In genomic region chr11:121415861-121416260, GRCh38 we compare ENCODE assay signal across 17 cellular contexts. TPM values are rescaled to one million over a fixed set of nuclear protein-coding genes. Genes with fewer than 3 reads are reported as not detected.
A peak's percentile ranks its signal among the peaks of the same experiment; 100 is the strongest.
DNase-seq lines count a peak whose midpoint lies in the region; ATAC-seq and TF ChIP-seq lines count a peak whose summit lies in the region.
"Had no signal": no experiment of that assay in that cellular context is flagged by ENCODE, and none has a peak within 500 bp of the region (broad histone marks: within the 10 kb centered on the region; RNA-seq: fewer than 3 reads in every experiment).

No MANE protein-coding gene starts in this region.

- no peaks in the 10 kb centered on the region for H3K36me3 ChIP-seq in aorta (ENCODE audit: control insufficient read depth in 1 of 2, insufficient read depth in 2 of 2, low read length in 1 of 2)
- H3K36me3 ChIP-seq: BE2C, ovary, spleen had no signal

- H3K4me3 Mint-ChIP-seq in CD14-positive monocyte (peak overlapping the region in 1 of 2 donors; percentile 24), immature natural killer cell (no peak overlapping the region)
- H3K4me3 Mint-ChIP-seq: activated CD8-positive, alpha-beta T cell treated with anti-CD3 and anti-CD28 coated beads, Interleukin-2, amount 10 ng/mL, durations not matched to agents 7 days and 5 days had no signal

- no peaks in the 10 kb centered on the region for H3K9me3 ChIP-seq in aorta (ENCODE audit: control insufficient read depth, low read length)
- H3K9me3 ChIP-seq: BE2C, ovary, spleen had no signal

- H3K27me3 Mint-ChIP-seq in CD14-positive monocyte (ENCODE audit: low read depth in 3 of 3) (peaks cover 0 to 6% (median 0%) of the 10 kb centered on the region in 3 donors), immature natural killer cell (ENCODE audit: low read depth in 3 of 3) (peaks cover 1 to 5% (median 3%) of the 10 kb centered on the region in 3 donors)

- H3K4me1 Mint-ChIP-seq in CD14-positive monocyte, result peaks cover 74% of the 10 kb centered on the region
- peaks cover 26 to 44% of the 10 kb centered on the region in 2 donors for H3K4me1 Mint-ChIP-seq in immature natural killer cell

- no peak for TF ChIP-seq CTCF in CD14-positive monocyte (IDR thresholded peaks at IDR 0.05)

- H3K36me3 Mint-ChIP-seq in CD14-positive monocyte (no peaks in the 10 kb centered on the region), immature natural killer cell (no peaks in the 10 kb centered on the region)

- H3K27me3 ChIP-seq in aorta (ENCODE audit: control insufficient read depth in 1 of 2, insufficient read depth in 2 of 2, low read length in 1 of 2), result no peaks in the 10 kb centered on the region
- H3K27me3 ChIP-seq: BE2C, ovary, spleen had no signal

- no peak overlapping the region for H3K4me3 ChIP-seq in aorta (ENCODE audit: low read length in 2 of 2)
- H3K4me3 ChIP-seq: ovary, spleen had no signal

- DNase-seq in CD14-positive monocyte (ENCODE audit: low spot score) (peak; percentile 60), ELR (ENCODE audit: low read depth) (peak; percentile 11), amniotic epithelial cell (ENCODE audit: low read depth) (peak; percentile 18), immature natural killer cell (no peak), aorta (no peak), MV-4-11 (lab: John Stamatoyannopoulos, UW) (no peak)
- DNase-seq in activated effector memory CD4-positive, alpha-beta T cell treated with Interleukin-2 at 50 U/mL for 16 hours, result no peak
- DNase-seq: activated CD8-positive, alpha-beta T cell treated with anti-CD3 and anti-CD28 coated beads, Interleukin-2, amount 10 ng/mL, durations not matched to agents 7 days and 5 days; activated effector memory CD4-positive, alpha-beta T cell treated with anti-CD3 and anti-CD28 coated beads, Interleukin-2, amount 50 U/mL, for 16 hours; BE2C; mesendoderm; NCI-H1092 treated with DMSO at 0.1 percent for 48 hours; NCI-H524 treated with DMSO at 0.1 percent for 48 hours; spleen had no signal

- H3K9me3 Mint-ChIP-seq in CD14-positive monocyte (no peaks in the 10 kb centered on the region), immature natural killer cell (no peaks in the 10 kb centered on the region)

- peak overlapping the region in 6 of 7 donors; percentile 27 to 81 (median 68) for H3K27ac Mint-ChIP-seq in CD14-positive monocyte
- H3K27ac Mint-ChIP-seq in immature natural killer cell, result peak overlapping the region in 5 of 6 donors; percentile 36 to 88 (median 49)

- no peak for ATAC-seq in aorta (ENCODE audit: low FRiP score)
- ATAC-seq in HG03460 (IDR thresholded peaks at IDR 0.05; ENCODE audit: unreplicated experiment), result no peak
- ATAC-seq: activated CD8-positive, alpha-beta T cell treated with anti-CD3 and anti-CD28 coated beads, Interleukin-2, amount 10 ng/mL, durations not matched to agents 7 days and 5 days; Right ventricle myocardium inferior had no signal

- no peaks in the 10 kb centered on the region for H3K4me1 ChIP-seq in aorta (ENCODE audit: control insufficient read depth in 1 of 2, insufficient read depth in 2 of 2, low read length in 2 of 2)
- H3K4me1 ChIP-seq: BE2C had no signal

- intact Hi-C loops in CD14-positive monocyte (cut with micrococcal nuclease) (loop anchor here in 1 of 2 donors (5.0 kb wide), 2 partner anchors 36 to 161 kb away; partner anchors contain the start of genes SORL1 and SORL1-AS1), aorta (cut with DNase I) (no loop called here)

- H3K27ac ChIP-seq in aorta (ENCODE audit: low read depth in 1 of 2, low read length in 2 of 2), result no peak overlapping the region
- H3K27ac ChIP-seq: ovary had no signal

- 23 to 27% methylated on average over 1 of the region's 1 CpG for WGBS in aorta, 2 donors

RNA-seq across cellular contexts. Expression of gene SORL1, which starts 36.3 kb away (rescaled TPM):
- 10 to 100 TPM; 52.5 to 59.4 TPM for polyA plus RNA-seq in CD14-positive monocyte
- polyA plus RNA-seq in immature natural killer cell, result 100 to 1,000 TPM; 125 to 281 (median 189) TPM
- 10 to 100 TPM; 34.0 to 37.2 TPM for total RNA-seq in aorta
- polyA plus RNA-seq in aorta, result 1 to 10 TPM in 1 of 2 donors, under 1 TPM in 1; 0.79 to 2.5 TPM

Comparison
In these comparisons a context has a peak if more than half of its experiments do, and no peak if none do; other contexts are left out.
1. DNase-seq: peak in CD14-positive monocyte (single experiment), ELR (single experiment) and amniotic epithelial cell (single experiment); none in immature natural killer cell (0 of 3), aorta (0 of 2), MV-4-11 (single experiment) and activated effector memory CD4-positive, alpha-beta T cell treated with Interleukin-2 at 50 U/mL for 16 hours (single experiment).
2. RNA of gene SORL1, which starts 36.3 kb away (polyA plus RNA-seq): 125 to 281 TPM in immature natural killer cell and 52.5 to 59.4 TPM in CD14-positive monocyte; 0.79 to 2.5 TPM in aorta; every median in the first group is over 10 times any median in the second.